ENCODE assay signal across 20 cellular contexts in the genomic region with DNA sequence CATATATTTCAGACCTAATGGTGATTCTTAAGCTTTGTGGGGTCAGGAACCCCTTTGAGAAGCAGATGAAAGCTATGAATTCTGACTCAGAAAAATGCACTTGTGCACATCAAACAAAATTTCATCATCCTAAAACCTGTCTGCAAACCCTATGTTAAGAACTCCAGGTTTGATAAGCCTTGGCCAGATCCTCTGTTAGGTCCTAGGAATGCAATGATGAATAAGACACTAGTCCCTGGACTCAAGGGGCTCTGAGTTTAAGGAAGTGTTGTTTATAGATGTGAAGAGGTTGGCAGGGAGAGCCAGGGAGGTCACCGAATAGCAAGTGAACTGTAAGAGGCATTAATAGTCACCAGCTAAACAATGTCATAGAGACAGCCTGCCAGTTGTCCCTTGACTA.
DNase-seq lines count a peak whose midpoint lies in the region; ATAC-seq and TF ChIP-seq lines count a peak whose summit lies in the region.
"Had no signal": no experiment of that assay in that cellular context is flagged by ENCODE, and none has a peak within 500 bp of the region (broad histone marks: within the 10 kb centered on the region; RNA-seq: fewer than 3 reads in every experiment).

No MANE protein-coding gene starts in this region.

- CTCF ChIA-PET in CD4-positive, alpha-beta memory T cell (lab: Charles Lee; ENCODE audit: partially characterized antibody): interaction anchor here (0.7 to 1.4 kb wide), 4 partner anchors 82 to 110 kb away, joined by 3 to 4 read pairs (median 3); no protein-coding TSS in a partner anchor
- CTCF ChIA-PET in CD8-positive, alpha-beta T cell (lab: Charles Lee): no interaction called here
- CTCF ChIA-PET in CD4-positive, alpha-beta T cell (lab: Charles Lee): no interaction called here

- POLR2A ChIA-PET in CD4-positive, alpha-beta memory T cell (lab: Charles Lee; ENCODE audit: partially characterized antibody): interaction anchor here (1.0 to 2.0 kb wide), 2 partner anchors 10 to 102 kb away, joined by 6 to 9 read pairs; a partner anchor contains a TSS
- POLR2A ChIA-PET in CD8-positive, alpha-beta T cell (lab: Charles Lee): interaction anchor here (1.0 to 1.2 kb wide), 2 partner anchors 9 to 13 kb away, joined by 3 read pairs; no protein-coding TSS in a partner anchor
- POLR2A ChIA-PET in CD4-positive, alpha-beta T cell (lab: Charles Lee): interaction anchor here (0.7 to 2.1 kb wide), 6 partner anchors 8 to 49 kb away, joined by 3 to 10 read pairs (median 4); no protein-coding TSS in a partner anchor

- peaks cover 13% of the 10 kb centered on the region for H3K4me1 ChIP-seq in CD4-positive, alpha-beta memory T cell (ENCODE audit: insufficient read depth, low read length)
- H3K4me1 ChIP-seq in CD8-positive, alpha-beta T cell (ENCODE audit: insufficient read depth, low read length): peaks cover 13% of the 10 kb centered on the region

- peaks cover 12 to 20% (median 18%) of the 10 kb centered on the region in 4 donors for H3K4me1 Mint-ChIP-seq in CD4-positive, alpha-beta memory T cell
- H3K4me1 Mint-ChIP-seq in CD8-positive, alpha-beta T cell (ENCODE audit: low read depth): peaks cover 17% of the 10 kb centered on the region
- H3K4me1 Mint-ChIP-seq in endothelial cell (ENCODE audit: unreplicated experiment): peaks cover 77% of the 10 kb centered on the region
- H3K4me1 Mint-ChIP-seq in nephron: peaks cover 23% of the 10 kb centered on the region
- peaks cover 24% of the 10 kb centered on the region for H3K4me1 Mint-ChIP-seq in CD4-positive, alpha-beta T cell (ENCODE audit: low read depth)

- no peaks in the 10 kb centered on the region for H3K27me3 ChIP-seq in CD4-positive, alpha-beta memory T cell (ENCODE audit: insufficient read depth, low read length)
- no peaks in the 10 kb centered on the region for H3K27me3 ChIP-seq in CD8-positive, alpha-beta T cell (ENCODE audit: insufficient read depth, low read length)
- H3K27me3 ChIP-seq in CD4-positive, alpha-beta T cell (ENCODE audit: control insufficient read depth, insufficient read depth, low read length): no peaks in the 10 kb centered on the region

- H3K4me3 Mint-ChIP-seq in CD4-positive, alpha-beta memory T cell: peak overlapping the region in 4 of 8 donors; percentile 11 to 86 (median 84)
- no peak overlapping the region for H3K4me3 Mint-ChIP-seq in CD8-positive, alpha-beta T cell
- H3K4me3 Mint-ChIP-seq in endothelial cell (ENCODE audit: unreplicated experiment): no peak overlapping the region
- H3K4me3 Mint-ChIP-seq in nephron: no peak overlapping the region
- H3K4me3 Mint-ChIP-seq in CD4-positive, alpha-beta T cell: no peak overlapping the region

- no peak for ATAC-seq in CD8-positive, alpha-beta T cell
- no peak for ATAC-seq in HG03442 (IDR thresholded peaks at IDR 0.05; ENCODE audit: unreplicated experiment)
- no peak for ATAC-seq in CD4-positive, alpha-beta T cell (ENCODE audit: poor library complexity)

- H3K27me3 Mint-ChIP-seq in CD4-positive, alpha-beta memory T cell: peaks cover 0 to 1% of the 10 kb centered on the region in 2 donors
- no peaks in the 10 kb centered on the region for H3K27me3 Mint-ChIP-seq in CD8-positive, alpha-beta T cell (ENCODE audit: low read depth)
- peaks cover 2% of the 10 kb centered on the region for H3K27me3 Mint-ChIP-seq in endothelial cell (ENCODE audit: unreplicated experiment)
- no peaks in the 10 kb centered on the region for H3K27me3 Mint-ChIP-seq in nephron (ENCODE audit: low read depth)
- H3K27me3 Mint-ChIP-seq in CD4-positive, alpha-beta T cell: no peaks in the 10 kb centered on the region

- intact Hi-C loops in CD4-positive, alpha-beta memory T cell (cut with micrococcal nuclease): no loop called here
- intact Hi-C loops in CD8-positive, alpha-beta T cell (cut with DNase I, micrococcal nuclease): loop anchor here in 1 of 2 experiments (5.0 kb wide), 1 partner anchor 37 kb away; no protein-coding TSS in a partner anchor
- intact Hi-C loops in CD4-positive, alpha-beta T cell (cut with DNase I, micrococcal nuclease): no loop called here

- no peak for TF ChIP-seq CTCF in CD8-positive, alpha-beta T cell (IDR thresholded peaks at IDR 0.05)
- no peak for TF ChIP-seq CTCF in endothelial cell (IDR thresholded peaks at IDR 0.05; ENCODE audit: unreplicated experiment)
- TF ChIP-seq CTCF in nephron (IDR thresholded peaks at IDR 0.05; ENCODE audit: unreplicated experiment in 3 of 3): no peak
- no peak for TF ChIP-seq CTCF in CD4-positive, alpha-beta T cell (IDR thresholded peaks at IDR 0.05)

- peak overlapping the region; percentile 1 for H3K27ac ChIP-seq in CD4-positive, alpha-beta memory T cell (ENCODE audit: low read depth, low read length)
- H3K27ac ChIP-seq in CD8-positive, alpha-beta T cell (ENCODE audit: low read depth, low read length): no peak overlapping the region
- H3K27ac ChIP-seq in CD4-positive, alpha-beta T cell (ENCODE audit: low read depth, low read length): no peak overlapping the region
- H3K27ac ChIP-seq: C4-2B had no signal

- H3K27ac Mint-ChIP-seq in CD4-positive, alpha-beta memory T cell: no peak overlapping the region
- no peak overlapping the region for H3K27ac Mint-ChIP-seq in CD8-positive, alpha-beta T cell
- H3K27ac Mint-ChIP-seq in endothelial cell (ENCODE audit: unreplicated experiment) (peak overlapping the region; percentile 86), nephron (peak overlapping the region in 2 of 3 experiments; percentile 1 to 52)
- H3K27ac Mint-ChIP-seq in CD4-positive, alpha-beta T cell: no peak overlapping the region

- peaks cover 0 to 2% (median 0%) of the 10 kb centered on the region in 8 donors for H3K9me3 Mint-ChIP-seq in CD4-positive, alpha-beta memory T cell
- H3K9me3 Mint-ChIP-seq in CD8-positive, alpha-beta T cell: no peaks in the 10 kb centered on the region
- H3K9me3 Mint-ChIP-seq in endothelial cell (ENCODE audit: unreplicated experiment) (peaks cover 5% of the 10 kb centered on the region), nephron (no peaks in the 10 kb centered on the region)
- H3K9me3 Mint-ChIP-seq in CD4-positive, alpha-beta T cell: no peaks in the 10 kb centered on the region

- H3K9me3 ChIP-seq in CD4-positive, alpha-beta memory T cell (ENCODE audit: control insufficient read depth in 1 of 2, low read length in 2 of 2): no peaks in the 10 kb centered on the region
- H3K9me3 ChIP-seq in CD8-positive, alpha-beta T cell (ENCODE audit: low read length): no peaks in the 10 kb centered on the region
- H3K9me3 ChIP-seq in CD4-positive, alpha-beta T cell (ENCODE audit: control insufficient read depth, low read length): no peaks in the 10 kb centered on the region

- H3K36me3 ChIP-seq in CD4-positive, alpha-beta memory T cell (ENCODE audit: insufficient read depth, low read length): no peaks in the 10 kb centered on the region
- H3K36me3 ChIP-seq in CD8-positive, alpha-beta T cell (ENCODE audit: insufficient read depth, low read length): no peaks in the 10 kb centered on the region

- no peak overlapping the region for H3K4me3 ChIP-seq in CD4-positive, alpha-beta memory T cell (ENCODE audit: low read length in 2 of 2)
- peak overlapping the region; percentile 35 for H3K4me3 ChIP-seq in CD8-positive, alpha-beta T cell (ENCODE audit: low read depth, low read length)

- no peaks in the 10 kb centered on the region for H3K36me3 Mint-ChIP-seq in CD4-positive, alpha-beta memory T cell
- no peaks in the 10 kb centered on the region for H3K36me3 Mint-ChIP-seq in CD8-positive, alpha-beta T cell
- H3K36me3 Mint-ChIP-seq in endothelial cell (ENCODE audit: low read depth, unreplicated experiment) (peaks cover 22% of the 10 kb centered on the region), nephron (ENCODE audit: low read depth) (peaks cover 7% of the 10 kb centered on the region)
- no peaks in the 10 kb centered on the region for H3K36me3 Mint-ChIP-seq in CD4-positive, alpha-beta T cell (ENCODE audit: low read depth)

- no peak for DNase-seq in CD4-positive, alpha-beta memory T cell
- no peak for DNase-seq in CD8-positive, alpha-beta T cell
- DNase-seq in endothelial cell (ENCODE audit: low spot score): no peak
- no peak for DNase-seq in CD4-positive, alpha-beta T cell
- DNase-seq in SKM-1 (lab: John Stamatoyannopoulos, UW; ENCODE audit: unreplicated experiment): no peak
- DNase-seq: ACHN; COR-L47; DMS 273 treated with DMSO at 0.1 percent for 48 hours; DND-41; IMR-90; NCI-H1417; NCI-H187; NCI-H2107; NCI-H510A; NCI-H748 treated with DMSO at 0.1 percent for 48 hours; NK-92 treated with Interleukin-12 subunit alpha and Interleukin-12 subunit beta, amount 100 ng/mL, for 24 hours; SHP77 had no signal

Comparison
In these comparisons a context has a peak if more than half of its experiments do, and no peak if none do; other contexts are left out.
1. H3K27ac Mint-ChIP-seq: peak in endothelial cell (single experiment) and nephron (2 of 3); none in CD4-positive, alpha-beta memory T cell (0 of 7), CD8-positive, alpha-beta T cell (single experiment) and CD4-positive, alpha-beta T cell (single experiment).